ENCODE assay signal across 10 cellular contexts in genomic region chrX:19040373-19040772, GRCh38. TPM values are rescaled to one million over a fixed set of nuclear protein-coding genes. Genes with fewer than 3 reads are reported as not detected.
DNase-seq lines count a peak whose midpoint lies in the region; ATAC-seq, FAIRE-seq and TF ChIP-seq lines count a peak whose summit lies in the region.
"Had no signal": no experiment of that assay in that cellular context is flagged by ENCODE, and none has a peak within 500 bp of the region (broad histone marks: within the 10 kb centered on the region; RNA-seq: fewer than 3 reads in every experiment).

No MANE protein-coding gene starts in this region.

- no peaks in the 10 kb centered on the region for H3K9me3 ChIP-seq in AG04450 (ENCODE audit: control insufficient read depth, insufficient read depth, low read length)

- TF ChIP-seq CTCF in AG04450 (IDR thresholded peaks at IDR 0.05; ENCODE audit: low read depth, low read length) (peak; percentile 37), VCaP (conservative IDR thresholded peaks at IDR 0.05) (peak; percentile 58)

- peak; percentile 85 for FAIRE-seq in GM19239 (lab: Jason Lieb, UNC)
- peak; percentile 98 for FAIRE-seq in islet of Langerhans (lab: Jason Lieb, UNC)

- no peak for ATAC-seq in GM19023 (IDR thresholded peaks at IDR 0.05; ENCODE audit: unreplicated experiment)
- ATAC-seq in HG02588 (IDR thresholded peaks at IDR 0.05; ENCODE audit: unreplicated experiment), result no peak
- no peak for ATAC-seq in activated CD4-positive, CD25-positive, alpha-beta regulatory T cell treated with anti-CD3 and anti-CD28 coated beads, Interleukin-2, amount 50 U/mL, for 24 hours

- H3K27ac ChIP-seq in AG04450 (ENCODE audit: low read depth, low read length) (no peak overlapping the region), VCaP (no peak overlapping the region)

- no peak overlapping the region for H3K4me3 ChIP-seq in AG04450 (ENCODE audit: low read depth, low read length)

- H3K27me3 ChIP-seq in AG04450 (ENCODE audit: control insufficient read depth, insufficient read depth, low read length), result no peaks in the 10 kb centered on the region

- POLR2A ChIA-PET in AG04450 (lab: Yijun Ruan, JAX), result no interaction called here

- CTCF ChIA-PET in AG04450 (lab: Charles Lee), result interaction anchor here (0.6 to 2.6 kb wide), 14 partner anchors 9 to 630 kb away, joined by 3 to 10 read pairs (median 4); no protein-coding TSS in a partner anchor

- DNase-seq in AG04450 (ENCODE audit: low read depth, low spot score) (no peak), GM19239 (ENCODE audit: insufficient read length, low spot score) (no peak), anterior cingulate cortex (lab: John Stamatoyannopoulos, UW) (no peak)
- DNase-seq: activated T-cell treated with anti-CD3 and anti-CD28 coated beads, Interleukin-2, amount 50 U/mL, for 1 hour; NCI-H748 treated with DMSO at 0.1 percent for 48 hours had no signal

RNA-seq across cellular contexts. Expression of gene PHKA2, which starts 56.5 kb away (rescaled TPM):
- 12.3 and 13.1 TPM in 2 replicates for polyA plus RNA-seq in AG04450 (2011; rRNA removed)
- 16.3 and 20.1 TPM in 2 replicates for polyA minus RNA-seq in AG04450 (2011; rRNA and poly(A)+ RNA removed)
